In genomic region chr6:143054329-143054728, GRCh38 we compare ENCODE assay signal across 40 cellular contexts.
"Had no signal": no experiment of that assay in that cellular context is flagged by ENCODE, and none has a peak within 500 bp of the region (broad histone marks: within the 10 kb centered on the region; RNA-seq: fewer than 3 reads in every experiment).

No MANE protein-coding gene starts in this region.

- ATAC-seq: activated CD8-positive, alpha-beta T cell treated with anti-CD3 and anti-CD28 coated beads for 36 hours; activated naive CD4-positive, alpha-beta T cell treated with anti-CD3 and anti-CD28 coated beads, Interleukin-2, amount 50 U/mL, for 72 hours; activated T-cell treated with anti-CD3 and anti-CD28 coated beads, Interleukin-2, amount 50 U/mL, for 4 hours; activated T-cell treated with anti-CD3 and anti-CD28 coated beads, Interleukin-2, amount 50 U/mL, for 72 hours; activated T-helper 17 cell treated with anti-CD3 and anti-CD28 coated beads, Interleukin-2, amount 50 U/mL, for 72 hours; body of pancreas had no signal

- FAIRE-seq: astrocyte, TTC549 had no signal

- H3K36me3 Mint-ChIP-seq: activated CD4-positive, alpha-beta memory T cell treated with anti-CD3 and anti-CD28 coated beads for 36 hours; activated naive CD8-positive, alpha-beta T cell treated with anti-CD3 and anti-CD28 coated beads for 36 hours had no signal

- H3K27ac Mint-ChIP-seq: activated B cell treated with CpG ODN at 0.5 μM for 24 hours; activated CD4-positive, alpha-beta memory T cell treated with anti-CD3 and anti-CD28 coated beads for 36 hours; activated CD4-positive, alpha-beta T cell treated with anti-CD3 and anti-CD28 coated beads, Interleukin-2, amount 10 ng/mL, durations not matched to agents 24 days and 14 days; activated CD8-positive, alpha-beta T cell treated with anti-CD3 and anti-CD28 coated beads for 36 hours; activated naive CD4-positive, alpha-beta T cell treated with anti-CD3 and anti-CD28 coated beads for 36 hours; activated naive CD4-positive, alpha-beta T cell treated with anti-CD3 and anti-CD28 coated beads, Interleukin-2, amount 50 U/mL, for 72 hours; activated naive CD8-positive, alpha-beta T cell treated with anti-CD3 and anti-CD28 coated beads for 36 hours; activated T-helper 1 cell treated with anti-CD3 and anti-CD28 coated beads, Interleukin-12 subunit alpha, Interleukin-12 subunit beta, Interleukin-2, Interleukin-4 antibody, amounts not matched to agents 30 ng/mL and 10 ng/mL and 1 ng/mL, durations not matched to agents 14 hours and 24 hours and 36 hours; activated T-helper 17 cell treated with anti-CD3 and anti-CD28 coated beads, Interleukin-2, amount 50 U/mL, for 72 hours; T-helper 1 cell treated with Interleukin-12 subunit alpha and Interleukin-12 subunit beta and Interleukin-4 antibody, amounts not matched to agents 30 μg/mL and 1 μg/mL, for 36 hours; T-helper 2 cell treated with Interferon-gamma antibody and Interleukin-4, amounts not matched to agents 5 μg/mL and 100 μg/mL, for 36 hours had no signal

- H3K9me3 Mint-ChIP-seq: activated B cell treated with CpG ODN at 0.5 μM for 24 hours; activated CD4-positive, alpha-beta memory T cell treated with anti-CD3 and anti-CD28 coated beads for 36 hours; activated CD4-positive, alpha-beta T cell treated with anti-CD3 and anti-CD28 coated beads, Interleukin-2, amount 10 ng/mL, durations not matched to agents 24 days and 14 days; activated CD8-positive, alpha-beta T cell treated with anti-CD3 and anti-CD28 coated beads for 36 hours; activated naive CD4-positive, alpha-beta T cell treated with anti-CD3 and anti-CD28 coated beads for 36 hours; activated naive CD8-positive, alpha-beta T cell treated with anti-CD3 and anti-CD28 coated beads for 36 hours; activated T-cell treated with anti-CD3 and anti-CD28 coated beads, Interleukin-2, amount 50 U/mL, for 4 hours; activated T-cell treated with anti-CD3 and anti-CD28 coated beads, Interleukin-2, amount 50 U/mL, for 72 hours; activated T-helper 1 cell treated with anti-CD3 and anti-CD28 coated beads, Interleukin-12 subunit alpha, Interleukin-12 subunit beta, Interleukin-2, Interleukin-4 antibody, amounts not matched to agents 30 ng/mL and 10 ng/mL and 1 ng/mL, durations not matched to agents 14 hours and 24 hours and 36 hours; activated T-helper 17 cell treated with anti-CD3 and anti-CD28 coated beads, Interleukin-2, amount 50 U/mL, for 72 hours; central memory CD8-positive, alpha-beta T cell; T-helper 1 cell treated with Interleukin-12 subunit alpha and Interleukin-12 subunit beta and Interleukin-4 antibody, amounts not matched to agents 30 μg/mL and 1 μg/mL, for 36 hours; T-helper 2 cell treated with Interferon-gamma antibody and Interleukin-4, amounts not matched to agents 5 μg/mL and 100 μg/mL, for 36 hours had no signal

- H3K4me3 Mint-ChIP-seq: activated B cell treated with CpG ODN at 0.5 μM for 24 hours; activated CD4-positive, alpha-beta memory T cell treated with anti-CD3 and anti-CD28 coated beads for 36 hours; activated CD4-positive, alpha-beta T cell treated with anti-CD3 and anti-CD28 coated beads, Interleukin-2, amount 10 ng/mL, durations not matched to agents 24 days and 14 days; activated CD8-positive, alpha-beta T cell treated with anti-CD3 and anti-CD28 coated beads for 36 hours; activated naive CD4-positive, alpha-beta T cell treated with anti-CD3 and anti-CD28 coated beads for 36 hours; activated naive CD8-positive, alpha-beta T cell treated with anti-CD3 and anti-CD28 coated beads for 36 hours; activated T-cell treated with anti-CD3 and anti-CD28 coated beads, Interleukin-2, amount 50 U/mL, for 4 hours; activated T-cell treated with anti-CD3 and anti-CD28 coated beads, Interleukin-2, amount 50 U/mL, for 72 hours; activated T-helper 1 cell treated with anti-CD3 and anti-CD28 coated beads, Interleukin-12 subunit alpha, Interleukin-12 subunit beta, Interleukin-2, Interleukin-4 antibody, amounts not matched to agents 30 ng/mL and 10 ng/mL and 1 ng/mL, durations not matched to agents 14 hours and 24 hours and 36 hours; activated T-helper 17 cell treated with anti-CD3 and anti-CD28 coated beads, Interleukin-2, amount 50 U/mL, for 72 hours; central memory CD8-positive, alpha-beta T cell; T-helper 1 cell treated with Interleukin-12 subunit alpha and Interleukin-12 subunit beta and Interleukin-4 antibody, amounts not matched to agents 30 μg/mL and 1 μg/mL, for 36 hours; T-helper 2 cell treated with Interferon-gamma antibody and Interleukin-4, amounts not matched to agents 5 μg/mL and 100 μg/mL, for 36 hours had no signal

- H3K4me1 Mint-ChIP-seq: activated B cell treated with CpG ODN at 0.5 μM for 24 hours had no signal

- H3K36me3 ChIP-seq: adrenal gland, brain microvascular endothelial cell, breast epithelium, cardiac muscle cell had no signal

- H3K9me3 ChIP-seq: adrenal gland, body of pancreas, breast epithelium had no signal

- DNase-seq: activated B cell treated with CpG ODN at 0.5 μM for 24 hours; activated CD4-positive, alpha-beta memory T cell treated with anti-CD3 and anti-CD28 coated beads for 36 hours; activated CD4-positive, alpha-beta T cell treated with anti-CD3 and anti-CD28 coated beads for 4 hours; activated CD4-positive, alpha-beta T cell treated with anti-CD3 and anti-CD28 coated beads, Interleukin-2, amount 10 ng/mL, durations not matched to agents 24 days and 14 days; activated CD4-positive, alpha-beta T cell treated with anti-CD3 and anti-CD28 coated beads, Interleukin-2, amount 50 U/mL, for 1 hour; activated CD4-positive, alpha-beta T cell treated with anti-CD3 and anti-CD28 coated beads, Interleukin-2, amount 50 U/mL, for 4 hours; activated CD4-positive, CD25-positive, alpha-beta regulatory T cell treated with anti-CD3 and anti-CD28 coated beads, Interleukin-2, amount 50 U/mL, for 72 hours; activated CD8-positive, alpha-beta memory T cell treated with anti-CD3 and anti-CD28 coated beads, Interleukin-2, amount 50 U/mL, for 4 hours; activated CD8-positive, alpha-beta T cell treated with anti-CD3 and anti-CD28 coated beads for 36 hours; activated effector memory CD4-positive, alpha-beta T cell treated with anti-CD3 and anti-CD28 coated beads, Interleukin-2, amount 50 U/mL, for 16 hours; activated gamma-delta T cell treated with Interleukin-2 at 50 U/mL for 16 hours; activated naive CD4-positive, alpha-beta T cell; activated naive CD4-positive, alpha-beta T cell treated with anti-CD3 and anti-CD28 coated beads for 36 hours; activated naive CD4-positive, alpha-beta T cell treated with anti-CD3 and anti-CD28 coated beads, Interleukin-2, amount 50 U/mL, for 16 hours; activated naive CD8-positive, alpha-beta T cell treated with anti-CD3 and anti-CD28 coated beads for 36 hours; activated T-cell treated with anti-CD3 and anti-CD28 coated beads for 4 hours; activated T-cell treated with anti-CD3 and anti-CD28 coated beads, Interleukin-2, amount 50 U/mL, for 1 hour; activated T-cell treated with anti-CD3 and anti-CD28 coated beads, Interleukin-2, amount 50 U/mL, for 4 hours; activated T-cell treated with anti-CD3 and anti-CD28 coated beads, Interleukin-2, amount 50 U/mL, for 72 hours; adrenal gland; amniotic stem cell; aorta; body of pancreas; brain microvascular endothelial cell; caudate nucleus; cerebellar nuclear complex; T-helper 1 cell; T-helper 2 cell; T-helper 9 cell had no signal

- H3K27me3 Mint-ChIP-seq: activated B cell treated with CpG ODN at 0.5 μM for 24 hours; activated CD4-positive, alpha-beta memory T cell treated with anti-CD3 and anti-CD28 coated beads for 36 hours; activated CD4-positive, alpha-beta T cell treated with anti-CD3 and anti-CD28 coated beads, Interleukin-2, amount 10 ng/mL, durations not matched to agents 24 days and 14 days; activated CD8-positive, alpha-beta T cell treated with anti-CD3 and anti-CD28 coated beads for 36 hours; activated naive CD8-positive, alpha-beta T cell treated with anti-CD3 and anti-CD28 coated beads for 36 hours; activated T-helper 17 cell treated with anti-CD3 and anti-CD28 coated beads, Interleukin-2, amount 50 U/mL, for 72 hours; central memory CD8-positive, alpha-beta T cell had no signal

- H3K27me3 ChIP-seq: adrenal gland, body of pancreas, brain microvascular endothelial cell, breast epithelium, cardiac muscle cell had no signal

- H3K4me1 ChIP-seq: body of pancreas, breast epithelium had no signal

- H3K4me3 ChIP-seq: adrenal gland, body of pancreas, breast epithelium, cardiac muscle cell had no signal

- H3K27ac ChIP-seq: adrenal gland, body of pancreas, brain microvascular endothelial cell, breast epithelium, cardiac muscle cell, VCaP had no signal
